Comparison of ENCODE assay signal across 8 cellular contexts in genomic region chr2:69892838-69893421, GRCh38. TPM values are rescaled to one million over a fixed set of nuclear protein-coding genes. Genes with fewer than 3 reads are reported as not detected.
DNase-seq lines count a peak whose midpoint lies in the region; ATAC-seq and TF ChIP-seq lines count a peak whose summit lies in the region.
"Not testable (repeated sequence)": the region's sequence is repeated elsewhere in the genome, so short reads cannot be mapped to it uniquely, and the experiment has no call there.

No MANE protein-coding gene starts in this region.

- H3K9ac ChIP-seq in parathyroid adenoma, result not testable (repeated sequence)

- not testable (repeated sequence) for H3K27me3 Mint-ChIP-seq in T-helper 17 cell; endothelial cell (ENCODE audit: unreplicated experiment); memory B cell

- H3K4me1 ChIP-seq in parathyroid adenoma, result not testable (repeated sequence)

- H3K36me3 Mint-ChIP-seq in T-helper 17 cell (ENCODE audit: low read depth) (peaks cover 10% of the 10 kb centered on the region), memory B cell (peaks cover 10% of the 10 kb centered on the region)
- H3K36me3 Mint-ChIP-seq in activated naive CD4-positive, alpha-beta T cell treated with anti-CD3 and anti-CD28 coated beads, Interleukin-2, amount 50 U/mL, for 72 hours, result peaks cover 9 to 29% of the 10 kb centered on the region in 2 donors
- not testable (repeated sequence) for H3K36me3 Mint-ChIP-seq in endothelial cell (ENCODE audit: low read depth, unreplicated experiment)

- not testable (repeated sequence) for H3K27me3 ChIP-seq in parathyroid adenoma (ENCODE audit: control insufficient read depth, insufficient read depth, low read length)

- TF ChIP-seq CTCF in 22Rv1 (IDR thresholded peaks at IDR 0.05); endothelial cell (IDR thresholded peaks at IDR 0.05; ENCODE audit: unreplicated experiment); parathyroid adenoma (IDR thresholded peaks at IDR 0.05): not testable (repeated sequence)
- TF ChIP-seq CTCF in GM12875 (IDR thresholded peaks at IDR 0.05; ENCODE audit: borderline replicate concordance, insufficient read depth, low read depth, low read length), result peak; percentile 4; the same call in 1 of the 2 replicates
- peak; percentile 4 for TF ChIP-seq CTCF in NB4 (IDR thresholded peaks at IDR 0.05; ENCODE audit: low read depth, low read length)

- ATAC-seq in T-helper 17 cell; activated naive CD4-positive, alpha-beta T cell treated with anti-CD3 and anti-CD28 coated beads, Interleukin-2, amount 50 U/mL, for 72 hours; memory B cell (ENCODE audit: low read depth): not testable (repeated sequence)

- H3K27ac Mint-ChIP-seq in T-helper 17 cell, result not testable (repeated sequence)
- H3K27ac Mint-ChIP-seq in activated naive CD4-positive, alpha-beta T cell treated with anti-CD3 and anti-CD28 coated beads, Interleukin-2, amount 50 U/mL, for 72 hours, result peak overlapping the region; percentile 96 to 100
- H3K27ac Mint-ChIP-seq in endothelial cell (ENCODE audit: unreplicated experiment), result peak overlapping the region; percentile 97
- peak overlapping the region; percentile 97 for H3K27ac Mint-ChIP-seq in memory B cell

- peak overlapping the region; percentile 86 for H3K4me2 ChIP-seq in parathyroid adenoma (ENCODE audit: low read length)

- H3K4me3 Mint-ChIP-seq in T-helper 17 cell (peak overlapping the region; percentile 98), endothelial cell (ENCODE audit: unreplicated experiment) (peak overlapping the region; percentile 96), memory B cell (peak overlapping the region; percentile 100)

- H3K4me1 Mint-ChIP-seq in T-helper 17 cell; endothelial cell (ENCODE audit: unreplicated experiment): not testable (repeated sequence)
- H3K4me1 Mint-ChIP-seq in memory B cell, result peaks cover 19% of the 10 kb centered on the region

- not testable (repeated sequence) for H3K9me3 ChIP-seq in T-helper 17 cell (ENCODE audit: control insufficient read depth, low read length, poor library complexity, severe bottlenecking); parathyroid adenoma (ENCODE audit: control insufficient read depth, low read length)

- H3K79me2 ChIP-seq in parathyroid adenoma, result not testable (repeated sequence)

- peak; percentile 56 for DNase-seq in NB4 (ENCODE audit: low read depth)
- not testable (repeated sequence) for DNase-seq in T-helper 17 cell; activated naive CD4-positive, alpha-beta T cell treated with anti-CD3 and anti-CD28 coated beads, Interleukin-2, amount 50 U/mL, for 72 hours (ENCODE audit: low spot score in 2 of 2); endothelial cell (ENCODE audit: low spot score); memory B cell (ENCODE audit: low spot score in 2 of 2)

- not testable (repeated sequence) for TF ChIP-seq POLR2A in NB4 (IDR thresholded peaks at IDR 0.05; ENCODE audit: extremely low read depth, insufficient read length)

- H2AFZ ChIP-seq in parathyroid adenoma, result peak overlapping the region; percentile 93

- not testable (repeated sequence) for H3K36me3 ChIP-seq in parathyroid adenoma (ENCODE audit: control insufficient read depth, insufficient read depth, low read length)

- H3K4me3 ChIP-seq in GM12875 (ENCODE audit: low read depth, low read length); NB4 (ENCODE audit: low read depth, low read length); parathyroid adenoma (ENCODE audit: low read depth, low read length): not testable (repeated sequence)

- peak overlapping the region; percentile 60 for H3K27ac ChIP-seq in 22Rv1
- not testable (repeated sequence) for H3K27ac ChIP-seq in parathyroid adenoma

- H3K9me3 Mint-ChIP-seq in activated naive CD4-positive, alpha-beta T cell treated with anti-CD3 and anti-CD28 coated beads, Interleukin-2, amount 50 U/mL, for 72 hours; endothelial cell (ENCODE audit: unreplicated experiment); memory B cell: not testable (repeated sequence)

RNA-seq across cellular contexts. Expression of gene SNRNP27, which starts 0.8 kb away (rescaled TPM):
- total RNA-seq in T-helper 17 cell (10 to 100 TPM; 33.5 to 38.6 TPM), endothelial cell (ENCODE audit: unreplicated experiment) (37.0 TPM)
- total RNA-seq in activated naive CD4-positive, alpha-beta T cell treated with anti-CD3 and anti-CD28 coated beads, Interleukin-2, amount 50 U/mL, for 72 hours, result 10 to 100 TPM; 61.4 to 69.4 TPM

RNA-seq across cellular contexts. Expression of gene MXD1, which starts 22.0 kb away (rescaled TPM):
- total RNA-seq in T-helper 17 cell (10 to 100 TPM; 45.0 to 46.2 TPM), endothelial cell (ENCODE audit: unreplicated experiment) (3.3 TPM)
- total RNA-seq in activated naive CD4-positive, alpha-beta T cell treated with anti-CD3 and anti-CD28 coated beads, Interleukin-2, amount 50 U/mL, for 72 hours, result 10 to 100 TPM; 14.5 to 20.7 TPM
